ENCODE assay signal across 14 cellular contexts in genomic region chr17:78689029-78689428, GRCh38.
DNase-seq lines count a peak whose midpoint lies in the region; ATAC-seq lines count a peak whose summit lies in the region.
"Had no signal": no experiment of that assay in that cellular context is flagged by ENCODE, and none has a peak within 500 bp of the region (broad histone marks: within the 10 kb centered on the region; RNA-seq: fewer than 3 reads in every experiment).

No MANE protein-coding gene starts in this region.

- peak overlapping the region; percentile 66 for H3K27ac Mint-ChIP-seq in activated T-cell treated with anti-CD3 and anti-CD28 coated beads, Interleukin-2, amount 50 U/mL, for 24 hours
- H3K27ac Mint-ChIP-seq in activated CD4-positive, alpha-beta memory T cell treated with anti-CD3 and anti-CD28 coated beads, Interleukin-2, amount 10 ng/mL, durations not matched to agents 7 days and 5 days, result peak overlapping the region; percentile 32
- peak overlapping the region in 8 of 10 donors; percentile 19 to 89 (median 76) for H3K27ac Mint-ChIP-seq in naive thymus-derived CD8-positive, alpha-beta T cell
- H3K27ac Mint-ChIP-seq: type B pancreatic cell had no signal

- no peaks in the 10 kb centered on the region for H3K27me3 Mint-ChIP-seq in activated T-cell treated with anti-CD3 and anti-CD28 coated beads, Interleukin-2, amount 50 U/mL, for 24 hours
- no peaks in the 10 kb centered on the region for H3K27me3 Mint-ChIP-seq in activated CD4-positive, alpha-beta memory T cell treated with anti-CD3 and anti-CD28 coated beads, Interleukin-2, amount 10 ng/mL, durations not matched to agents 7 days and 5 days
- no peaks in the 10 kb centered on the region for H3K27me3 Mint-ChIP-seq in naive thymus-derived CD8-positive, alpha-beta T cell
- H3K27me3 Mint-ChIP-seq: type B pancreatic cell had no signal

- peaks cover 85% of the 10 kb centered on the region for H3K36me3 Mint-ChIP-seq in activated T-cell treated with anti-CD3 and anti-CD28 coated beads, Interleukin-2, amount 50 U/mL, for 24 hours (ENCODE audit: low read depth)
- H3K36me3 Mint-ChIP-seq in activated CD4-positive, alpha-beta memory T cell treated with anti-CD3 and anti-CD28 coated beads, Interleukin-2, amount 10 ng/mL, durations not matched to agents 7 days and 5 days (ENCODE audit: low read depth), result peaks cover 83% of the 10 kb centered on the region
- H3K36me3 Mint-ChIP-seq in naive thymus-derived CD8-positive, alpha-beta T cell, result peaks cover 7 to 94% (median 19%) of the 10 kb centered on the region in 3 donors

- H3K9me3 Mint-ChIP-seq in activated T-cell treated with anti-CD3 and anti-CD28 coated beads, Interleukin-2, amount 50 U/mL, for 24 hours, result no peaks in the 10 kb centered on the region
- H3K9me3 Mint-ChIP-seq in activated CD4-positive, alpha-beta memory T cell treated with anti-CD3 and anti-CD28 coated beads, Interleukin-2, amount 10 ng/mL, durations not matched to agents 7 days and 5 days, result no peaks in the 10 kb centered on the region
- H3K9me3 Mint-ChIP-seq in naive thymus-derived CD8-positive, alpha-beta T cell, result no peaks in the 10 kb centered on the region

- peak; percentile 55 to 60 for ATAC-seq in naive thymus-derived CD8-positive, alpha-beta T cell
- ATAC-seq: Right ventricle myocardium inferior had no signal

- POLR2A ChIA-PET in activated CD4-positive, alpha-beta memory T cell treated with anti-CD3 and anti-CD28 coated beads, Interleukin-2, amount 10 ng/mL, durations not matched to agents 7 days and 5 days (lab: Charles Lee), result interaction anchor here (1.0 kb wide), 1 partner anchor 9 kb away, joined by 3 read pairs; no protein-coding TSS in a partner anchor
- POLR2A ChIA-PET in naive thymus-derived CD8-positive, alpha-beta T cell (lab: Charles Lee), result interaction anchor here (0.6 to 0.9 kb wide), 2 partner anchors 9 to 81 kb away, joined by 3 read pairs; no protein-coding TSS in a partner anchor

- H3K4me1 Mint-ChIP-seq in activated T-cell treated with anti-CD3 and anti-CD28 coated beads, Interleukin-2, amount 50 U/mL, for 24 hours (ENCODE audit: low read depth), result peaks cover 2% of the 10 kb centered on the region
- H3K4me1 Mint-ChIP-seq in activated CD4-positive, alpha-beta memory T cell treated with anti-CD3 and anti-CD28 coated beads, Interleukin-2, amount 10 ng/mL, durations not matched to agents 7 days and 5 days, result peaks cover 8% of the 10 kb centered on the region
- peaks cover 3 to 24% (median 14%) of the 10 kb centered on the region in 4 donors for H3K4me1 Mint-ChIP-seq in naive thymus-derived CD8-positive, alpha-beta T cell

- no peak for DNase-seq in activated T-cell treated with anti-CD3 and anti-CD28 coated beads, Interleukin-2, amount 50 U/mL, for 24 hours
- DNase-seq in activated T-cell treated with anti-CD3 and anti-CD28 coated beads for 4 hours (no peak), HT-29 (ENCODE audit: low spot score) (peak; percentile 21), DMS79 (lab: John Stamatoyannopoulos, UW) (no peak), LoVo (ENCODE audit: low spot score) (no peak), middle frontal gyrus (ENCODE audit: extremely low spot score, low spot score) (no peak)
- DNase-seq in activated CD4-positive, alpha-beta memory T cell treated with anti-CD3 and anti-CD28 coated beads, Interleukin-2, amount 10 ng/mL, durations not matched to agents 7 days and 5 days, result no peak
- DNase-seq in naive thymus-derived CD8-positive, alpha-beta T cell, result no peak
- DNase-seq: activated CD8-positive, alpha-beta memory T cell treated with anti-CD3 and anti-CD28 coated beads, Interleukin-2, amount 50 U/mL, for 4 hours; KG1; NCI-H187; NCI-H526 treated with DMSO at 0.1 percent for 48 hours had no signal

- CTCF ChIA-PET in activated CD4-positive, alpha-beta memory T cell treated with anti-CD3 and anti-CD28 coated beads, Interleukin-2, amount 10 ng/mL, durations not matched to agents 7 days and 5 days (lab: Charles Lee), result interaction anchor here (0.5 to 1.3 kb wide), 6 partner anchors 9 to 107 kb away, joined by 3 to 6 read pairs (median 4); no protein-coding TSS in a partner anchor

- no peak overlapping the region for H3K4me3 Mint-ChIP-seq in activated T-cell treated with anti-CD3 and anti-CD28 coated beads, Interleukin-2, amount 50 U/mL, for 24 hours
- no peak overlapping the region for H3K4me3 Mint-ChIP-seq in activated CD4-positive, alpha-beta memory T cell treated with anti-CD3 and anti-CD28 coated beads, Interleukin-2, amount 10 ng/mL, durations not matched to agents 7 days and 5 days
- no peak overlapping the region for H3K4me3 Mint-ChIP-seq in naive thymus-derived CD8-positive, alpha-beta T cell
- H3K4me3 Mint-ChIP-seq: type B pancreatic cell had no signal
